ENCODE assay signal across 2 cellular contexts in the genomic region with DNA sequence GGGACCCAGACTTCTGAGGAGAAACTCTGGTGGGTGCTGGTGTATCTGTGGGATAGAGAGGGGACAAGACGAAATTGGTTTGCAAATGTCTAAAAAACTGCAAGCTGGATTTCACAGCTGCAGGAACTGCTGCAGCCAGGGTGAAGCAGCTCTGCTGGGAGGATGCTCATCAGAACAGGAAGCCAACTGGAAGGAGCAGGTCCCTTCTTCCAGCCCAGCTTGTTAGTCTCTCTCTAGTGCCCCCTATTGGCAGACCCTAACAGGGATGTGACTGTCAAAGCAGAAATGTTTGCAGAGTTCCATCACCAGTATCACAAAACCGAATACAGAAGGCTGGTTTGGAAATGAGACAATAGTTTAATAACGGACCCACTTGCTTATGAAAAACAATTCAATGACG.
TF ChIP-seq lines count a peak whose summit lies in the region.

No MANE protein-coding gene starts in this region.

TF ChIP-seq in SK-N-SH, 30 proteins besides CTCF, POLR2A, EP300 and RAD21 (continued from another document):
- TF ChIP-seq, protein P1, sequence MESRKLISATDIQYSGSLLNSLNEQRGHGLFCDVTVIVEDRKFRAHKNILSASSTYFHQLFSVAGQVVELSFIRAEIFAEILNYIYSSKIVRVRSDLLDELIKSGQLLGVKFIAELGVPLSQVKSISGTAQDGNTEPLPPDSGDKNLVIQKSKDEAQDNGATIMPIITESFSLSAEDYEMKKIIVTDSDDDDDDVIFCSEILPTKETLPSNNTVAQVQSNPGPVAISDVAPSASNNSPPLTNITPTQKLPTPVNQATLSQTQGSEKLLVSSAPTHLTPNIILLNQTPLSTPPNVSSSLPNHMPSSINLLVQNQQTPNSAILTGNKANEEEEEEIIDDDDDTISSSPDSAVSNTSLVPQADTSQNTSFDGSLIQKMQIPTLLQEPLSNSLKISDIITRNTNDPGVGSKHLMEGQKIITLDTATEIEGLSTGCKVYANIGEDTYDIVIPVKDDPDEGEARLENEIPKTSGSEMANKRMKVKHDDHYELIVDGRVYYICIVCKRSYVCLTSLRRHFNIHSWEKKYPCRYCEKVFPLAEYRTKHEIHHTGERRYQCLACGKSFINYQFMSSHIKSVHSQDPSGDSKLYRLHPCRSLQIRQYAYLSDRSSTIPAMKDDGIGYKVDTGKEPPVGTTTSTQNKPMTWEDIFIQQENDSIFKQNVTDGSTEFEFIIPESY (IDR thresholded peaks at IDR 0.05; ENCODE audit: borderline replicate concordance, low read depth), result no peak
- TF ChIP-seq, protein P2, sequence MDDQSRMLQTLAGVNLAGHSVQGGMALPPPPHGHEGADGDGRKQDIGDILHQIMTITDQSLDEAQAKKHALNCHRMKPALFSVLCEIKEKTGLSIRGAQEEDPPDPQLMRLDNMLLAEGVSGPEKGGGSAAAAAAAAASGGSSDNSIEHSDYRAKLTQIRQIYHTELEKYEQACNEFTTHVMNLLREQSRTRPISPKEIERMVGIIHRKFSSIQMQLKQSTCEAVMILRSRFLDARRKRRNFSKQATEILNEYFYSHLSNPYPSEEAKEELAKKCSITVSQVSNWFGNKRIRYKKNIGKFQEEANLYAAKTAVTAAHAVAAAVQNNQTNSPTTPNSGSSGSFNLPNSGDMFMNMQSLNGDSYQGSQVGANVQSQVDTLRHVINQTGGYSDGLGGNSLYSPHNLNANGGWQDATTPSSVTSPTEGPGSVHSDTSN (IDR thresholded peaks at IDR 0.05), result no peak
- TF ChIP-seq GABPA (IDR thresholded peaks at IDR 0.05; ENCODE audit: low read depth) (no peak), SIN3A (IDR thresholded peaks at IDR 0.05; ENCODE audit: borderline replicate concordance, low read depth, low read length) (no peak), GATA2 (CRISPR knock-in tag; IDR thresholded peaks at IDR 0.05) (no peak), ELF1 (IDR thresholded peaks at IDR 0.05) (no peak)
- TF ChIP-seq, protein P3, sequence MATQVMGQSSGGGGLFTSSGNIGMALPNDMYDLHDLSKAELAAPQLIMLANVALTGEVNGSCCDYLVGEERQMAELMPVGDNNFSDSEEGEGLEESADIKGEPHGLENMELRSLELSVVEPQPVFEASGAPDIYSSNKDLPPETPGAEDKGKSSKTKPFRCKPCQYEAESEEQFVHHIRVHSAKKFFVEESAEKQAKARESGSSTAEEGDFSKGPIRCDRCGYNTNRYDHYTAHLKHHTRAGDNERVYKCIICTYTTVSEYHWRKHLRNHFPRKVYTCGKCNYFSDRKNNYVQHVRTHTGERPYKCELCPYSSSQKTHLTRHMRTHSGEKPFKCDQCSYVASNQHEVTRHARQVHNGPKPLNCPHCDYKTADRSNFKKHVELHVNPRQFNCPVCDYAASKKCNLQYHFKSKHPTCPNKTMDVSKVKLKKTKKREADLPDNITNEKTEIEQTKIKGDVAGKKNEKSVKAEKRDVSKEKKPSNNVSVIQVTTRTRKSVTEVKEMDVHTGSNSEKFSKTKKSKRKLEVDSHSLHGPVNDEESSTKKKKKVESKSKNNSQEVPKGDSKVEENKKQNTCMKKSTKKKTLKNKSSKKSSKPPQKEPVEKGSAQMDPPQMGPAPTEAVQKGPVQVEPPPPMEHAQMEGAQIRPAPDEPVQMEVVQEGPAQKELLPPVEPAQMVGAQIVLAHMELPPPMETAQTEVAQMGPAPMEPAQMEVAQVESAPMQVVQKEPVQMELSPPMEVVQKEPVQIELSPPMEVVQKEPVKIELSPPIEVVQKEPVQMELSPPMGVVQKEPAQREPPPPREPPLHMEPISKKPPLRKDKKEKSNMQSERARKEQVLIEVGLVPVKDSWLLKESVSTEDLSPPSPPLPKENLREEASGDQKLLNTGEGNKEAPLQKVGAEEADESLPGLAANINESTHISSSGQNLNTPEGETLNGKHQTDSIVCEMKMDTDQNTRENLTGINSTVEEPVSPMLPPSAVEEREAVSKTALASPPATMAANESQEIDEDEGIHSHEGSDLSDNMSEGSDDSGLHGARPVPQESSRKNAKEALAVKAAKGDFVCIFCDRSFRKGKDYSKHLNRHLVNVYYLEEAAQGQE (IDR thresholded peaks at IDR 0.05; ENCODE audit: low read depth, low read length), result no peak
- TF ChIP-seq, protein P4, sequence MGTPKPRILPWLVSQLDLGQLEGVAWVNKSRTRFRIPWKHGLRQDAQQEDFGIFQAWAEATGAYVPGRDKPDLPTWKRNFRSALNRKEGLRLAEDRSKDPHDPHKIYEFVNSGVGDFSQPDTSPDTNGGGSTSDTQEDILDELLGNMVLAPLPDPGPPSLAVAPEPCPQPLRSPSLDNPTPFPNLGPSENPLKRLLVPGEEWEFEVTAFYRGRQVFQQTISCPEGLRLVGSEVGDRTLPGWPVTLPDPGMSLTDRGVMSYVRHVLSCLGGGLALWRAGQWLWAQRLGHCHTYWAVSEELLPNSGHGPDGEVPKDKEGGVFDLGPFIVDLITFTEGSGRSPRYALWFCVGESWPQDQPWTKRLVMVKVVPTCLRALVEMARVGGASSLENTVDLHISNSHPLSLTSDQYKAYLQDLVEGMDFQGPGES (IDR thresholded peaks at IDR 0.05; ENCODE audit: low read depth, low read length), result no peak
TF ChIP-seq in SK-N-SH: peak in this region for 0.

TF ChIP-seq in SK-N-SH treated with all-trans-retinoic acid at 6 μM for 48 hours, 23 proteins besides CTCF, POLR2A, EP300 and RAD21 (continued from another document):
- TF ChIP-seq, protein P5, sequence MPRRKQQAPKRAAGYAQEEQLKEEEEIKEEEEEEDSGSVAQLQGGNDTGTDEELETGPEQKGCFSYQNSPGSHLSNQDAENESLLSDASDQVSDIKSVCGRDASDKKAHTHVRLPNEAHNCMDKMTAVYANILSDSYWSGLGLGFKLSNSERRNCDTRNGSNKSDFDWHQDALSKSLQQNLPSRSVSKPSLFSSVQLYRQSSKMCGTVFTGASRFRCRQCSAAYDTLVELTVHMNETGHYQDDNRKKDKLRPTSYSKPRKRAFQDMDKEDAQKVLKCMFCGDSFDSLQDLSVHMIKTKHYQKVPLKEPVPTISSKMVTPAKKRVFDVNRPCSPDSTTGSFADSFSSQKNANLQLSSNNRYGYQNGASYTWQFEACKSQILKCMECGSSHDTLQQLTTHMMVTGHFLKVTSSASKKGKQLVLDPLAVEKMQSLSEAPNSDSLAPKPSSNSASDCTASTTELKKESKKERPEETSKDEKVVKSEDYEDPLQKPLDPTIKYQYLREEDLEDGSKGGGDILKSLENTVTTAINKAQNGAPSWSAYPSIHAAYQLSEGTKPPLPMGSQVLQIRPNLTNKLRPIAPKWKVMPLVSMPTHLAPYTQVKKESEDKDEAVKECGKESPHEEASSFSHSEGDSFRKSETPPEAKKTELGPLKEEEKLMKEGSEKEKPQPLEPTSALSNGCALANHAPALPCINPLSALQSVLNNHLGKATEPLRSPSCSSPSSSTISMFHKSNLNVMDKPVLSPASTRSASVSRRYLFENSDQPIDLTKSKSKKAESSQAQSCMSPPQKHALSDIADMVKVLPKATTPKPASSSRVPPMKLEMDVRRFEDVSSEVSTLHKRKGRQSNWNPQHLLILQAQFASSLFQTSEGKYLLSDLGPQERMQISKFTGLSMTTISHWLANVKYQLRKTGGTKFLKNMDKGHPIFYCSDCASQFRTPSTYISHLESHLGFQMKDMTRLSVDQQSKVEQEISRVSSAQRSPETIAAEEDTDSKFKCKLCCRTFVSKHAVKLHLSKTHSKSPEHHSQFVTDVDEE (CRISPR knock-in tag; IDR thresholded peaks at IDR 0.05), result no peak
- TF ChIP-seq GLIS3 (CRISPR knock-in tag; IDR thresholded peaks at IDR 0.05), result no peak
- TF ChIP-seq, protein P6, sequence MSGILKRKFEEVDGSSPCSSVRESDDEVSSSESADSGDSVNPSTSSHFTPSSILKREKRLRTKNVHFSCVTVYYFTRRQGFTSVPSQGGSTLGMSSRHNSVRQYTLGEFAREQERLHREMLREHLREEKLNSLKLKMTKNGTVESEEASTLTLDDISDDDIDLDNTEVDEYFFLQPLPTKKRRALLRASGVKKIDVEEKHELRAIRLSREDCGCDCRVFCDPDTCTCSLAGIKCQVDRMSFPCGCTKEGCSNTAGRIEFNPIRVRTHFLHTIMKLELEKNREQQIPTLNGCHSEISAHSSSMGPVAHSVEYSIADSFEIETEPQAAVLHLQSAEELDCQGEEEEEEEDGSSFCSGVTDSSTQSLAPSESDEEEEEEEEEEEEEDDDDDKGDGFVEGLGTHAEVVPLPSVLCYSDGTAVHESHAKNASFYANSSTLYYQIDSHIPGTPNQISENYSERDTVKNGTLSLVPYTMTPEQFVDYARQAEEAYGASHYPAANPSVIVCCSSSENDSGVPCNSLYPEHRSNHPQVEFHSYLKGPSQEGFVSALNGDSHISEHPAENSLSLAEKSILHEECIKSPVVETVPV (CRISPR knock-in tag; IDR thresholded peaks at IDR 0.05), result no peak
- TF ChIP-seq, protein P7, sequence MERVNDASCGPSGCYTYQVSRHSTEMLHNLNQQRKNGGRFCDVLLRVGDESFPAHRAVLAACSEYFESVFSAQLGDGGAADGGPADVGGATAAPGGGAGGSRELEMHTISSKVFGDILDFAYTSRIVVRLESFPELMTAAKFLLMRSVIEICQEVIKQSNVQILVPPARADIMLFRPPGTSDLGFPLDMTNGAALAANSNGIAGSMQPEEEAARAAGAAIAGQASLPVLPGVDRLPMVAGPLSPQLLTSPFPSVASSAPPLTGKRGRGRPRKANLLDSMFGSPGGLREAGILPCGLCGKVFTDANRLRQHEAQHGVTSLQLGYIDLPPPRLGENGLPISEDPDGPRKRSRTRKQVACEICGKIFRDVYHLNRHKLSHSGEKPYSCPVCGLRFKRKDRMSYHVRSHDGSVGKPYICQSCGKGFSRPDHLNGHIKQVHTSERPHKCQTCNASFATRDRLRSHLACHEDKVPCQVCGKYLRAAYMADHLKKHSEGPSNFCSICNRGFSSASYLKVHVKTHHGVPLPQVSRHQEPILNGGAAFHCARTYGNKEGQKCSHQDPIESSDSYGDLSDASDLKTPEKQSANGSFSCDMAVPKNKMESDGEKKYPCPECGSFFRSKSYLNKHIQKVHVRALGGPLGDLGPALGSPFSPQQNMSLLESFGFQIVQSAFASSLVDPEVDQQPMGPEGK (CRISPR knock-in tag; IDR thresholded peaks at IDR 0.05; ENCODE audit: borderline replicate concordance), result no peak
- TF ChIP-seq ISL1 (CRISPR knock-in tag; IDR thresholded peaks at IDR 0.05), result no peak
- no peak for TF ChIP-seq BACH2 (CRISPR knock-in tag; IDR thresholded peaks at IDR 0.05; ENCODE audit: borderline replicate concordance)
- TF ChIP-seq ZNF8 (CRISPR knock-in tag; IDR thresholded peaks at IDR 0.05), result no peak
- TF ChIP-seq ZFP30 (CRISPR knock-in tag; IDR thresholded peaks at IDR 0.05), result no peak
- TF ChIP-seq ZC3H10 (CRISPR knock-in tag; IDR thresholded peaks at IDR 0.05), result no peak
TF ChIP-seq in SK-N-SH treated with all-trans-retinoic acid at 6 μM for 48 hours: peak in this region for 0.
